Comparison of ENCODE assay signal across 31 cellular contexts in the genomic region with DNA sequence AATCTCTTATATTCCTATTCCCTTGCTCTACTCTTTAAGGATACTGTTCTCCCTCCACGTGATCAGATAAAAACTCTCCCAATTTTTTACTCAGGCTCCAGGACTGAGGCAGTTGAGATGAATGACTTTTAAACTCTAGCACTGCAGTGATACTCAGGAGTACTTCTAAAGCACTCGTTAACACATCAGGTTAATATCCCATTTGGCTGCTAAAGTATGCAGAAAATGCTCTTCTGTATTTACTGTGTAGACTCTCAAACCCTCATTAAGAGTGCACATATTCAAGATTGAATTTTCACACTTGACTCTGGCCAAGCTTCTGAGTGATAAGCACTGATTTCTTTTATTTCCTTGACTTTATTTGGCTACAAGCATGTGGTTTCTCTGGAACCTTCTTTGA.
"Had no signal": no experiment of that assay in that cellular context is flagged by ENCODE, and none has a peak within 500 bp of the region (broad histone marks: within the 10 kb centered on the region; RNA-seq: fewer than 3 reads in every experiment).

No MANE protein-coding gene starts in this region.

- H3K27me3 ChIP-seq: body of pancreas, esophagus muscularis mucosa, gastroesophageal sphincter had no signal

- H3K9me3 Mint-ChIP-seq: activated CD8-positive, alpha-beta T cell treated with anti-CD3 and anti-CD28 coated beads for 36 hours; activated T-cell treated with anti-CD3 and anti-CD28 coated beads, Interleukin-2, amount 50 U/mL, for 4 hours; activated T-helper 17 cell treated with anti-CD3 and anti-CD28 coated beads, Interleukin-2, amount 50 U/mL, for 72 hours; effector memory CD8-positive, alpha-beta T cell; T-helper 2 cell treated with Interferon-gamma antibody and Interleukin-4, amounts not matched to agents 5 μg/mL and 100 μg/mL, for 36 hours had no signal

- H3K9me3 ChIP-seq: body of pancreas, esophagus muscularis mucosa, gastroesophageal sphincter had no signal

- DNase-seq: activated B cell treated with CpG ODN at 0.5 μM for 24 hours; activated CD4-positive, alpha-beta T cell treated with anti-CD3 and anti-CD28 coated beads for 48 hours; activated CD4-positive, alpha-beta T cell treated with anti-CD3 and anti-CD28 coated beads, Interleukin-2, amount 50 U/mL, for 1 hour; activated CD4-positive, alpha-beta T cell treated with anti-CD3 and anti-CD28 coated beads, Interleukin-2, amount 50 U/mL, for 48 hours; activated CD8-positive, alpha-beta memory T cell treated with anti-CD3 and anti-CD28 coated beads for 24 hours; activated CD8-positive, alpha-beta T cell treated with anti-CD3 and anti-CD28 coated beads for 36 hours; activated effector memory CD4-positive, alpha-beta T cell treated with Interleukin-2 at 50 U/mL for 16 hours; activated gamma-delta T cell treated with Interleukin-2 at 50 U/mL for 16 hours; activated naive CD4-positive, alpha-beta T cell treated with anti-CD3 and anti-CD28 coated beads, Interleukin-2, amount 50 U/mL, for 16 hours; activated naive CD4-positive, alpha-beta T cell treated with Interleukin-2 at 50 U/mL for 16 hours; activated T-cell treated with anti-CD3 and anti-CD28 coated beads, Interleukin-2, amount 50 U/mL, for 4 hours; amniotic stem cell; anterior cingulate cortex; body of pancreas; caudate nucleus; cortex of kidney; dermis blood vessel endothelial cell; effector CD4-positive, alpha-beta T cell; effector memory CD8-positive, alpha-beta T cell; erythroblast; foreskin melanocyte; T-helper 1 cell; T-helper 17 cell; T1000; WERI-Rb-1 had no signal

- H3K4me3 Mint-ChIP-seq: activated B cell treated with CpG ODN at 0.5 μM for 24 hours; activated CD8-positive, alpha-beta T cell treated with anti-CD3 and anti-CD28 coated beads for 36 hours; activated naive CD8-positive, alpha-beta T cell; activated T-cell treated with anti-CD3 and anti-CD28 coated beads, Interleukin-2, amount 50 U/mL, for 4 hours; activated T-helper 17 cell treated with anti-CD3 and anti-CD28 coated beads, Interleukin-2, amount 50 U/mL, for 72 hours; effector memory CD8-positive, alpha-beta T cell; T-helper 17 cell; T-helper 2 cell treated with Interferon-gamma antibody and Interleukin-4, amounts not matched to agents 5 μg/mL and 100 μg/mL, for 36 hours had no signal

- H3K36me3 Mint-ChIP-seq: activated naive CD8-positive, alpha-beta T cell had no signal

- H3K4me1 Mint-ChIP-seq: activated B cell treated with CpG ODN at 0.5 μM for 24 hours; activated T-helper 17 cell treated with anti-CD3 and anti-CD28 coated beads, Interleukin-2, amount 50 U/mL, for 72 hours had no signal

- H3K36me3 ChIP-seq: esophagus muscularis mucosa, gastroesophageal sphincter, WERI-Rb-1 had no signal

- H3K27ac Mint-ChIP-seq: activated B cell treated with CpG ODN at 0.5 μM for 24 hours; activated CD8-positive, alpha-beta T cell treated with anti-CD3 and anti-CD28 coated beads for 36 hours; activated naive CD8-positive, alpha-beta T cell; activated T-helper 17 cell treated with anti-CD3 and anti-CD28 coated beads, Interleukin-2, amount 50 U/mL, for 72 hours; effector memory CD8-positive, alpha-beta T cell; T-helper 17 cell; T-helper 2 cell treated with Interferon-gamma antibody and Interleukin-4, amounts not matched to agents 5 μg/mL and 100 μg/mL, for 36 hours had no signal

- H3K27me3 Mint-ChIP-seq: activated B cell treated with CpG ODN at 0.5 μM for 24 hours; activated naive CD8-positive, alpha-beta T cell had no signal

- H3K4me3 ChIP-seq: body of pancreas, esophagus muscularis mucosa, gastroesophageal sphincter had no signal

- ATAC-seq: activated CD4-positive, CD25-positive, alpha-beta regulatory T cell treated with anti-CD3 and anti-CD28 coated beads, Interleukin-2, amount 50 U/mL, for 24 hours; activated CD8-positive, alpha-beta T cell treated with anti-CD3 and anti-CD28 coated beads for 36 hours; activated T-cell treated with anti-CD3 and anti-CD28 coated beads, Interleukin-2, amount 50 U/mL, for 4 hours; activated T-helper 17 cell treated with anti-CD3 and anti-CD28 coated beads, Interleukin-2, amount 50 U/mL, for 72 hours; body of pancreas; effector memory CD8-positive, alpha-beta T cell; gastroesophageal sphincter; T-helper 17 cell had no signal

- H3K4me1 ChIP-seq: body of pancreas, esophagus muscularis mucosa, gastroesophageal sphincter had no signal

- H3K27ac ChIP-seq: body of pancreas, esophagus muscularis mucosa, gastroesophageal sphincter, WERI-Rb-1 had no signal
